15 cellular contexts compared by ENCODE assay signal in genomic region chr10:49281461-49281860, GRCh38. TPM values are rescaled to one million over a fixed set of nuclear protein-coding genes. Genes with fewer than 3 reads are reported as not detected.
DNase-seq lines count a peak whose midpoint lies in the region; ATAC-seq lines count a peak whose summit lies in the region.
"Had no signal": no experiment of that assay in that cellular context is flagged by ENCODE, and none has a peak within 500 bp of the region (broad histone marks: within the 10 kb centered on the region; RNA-seq: fewer than 3 reads in every experiment).

No MANE protein-coding gene starts in this region.

- DNase-seq in activated CD4-positive, alpha-beta T cell treated with anti-CD3 and anti-CD28 coated beads, Interleukin-2, amount 10 ng/mL, durations not matched to agents 7 days and 5 days: no peak
- DNase-seq in activated CD4-positive, alpha-beta T cell treated with anti-CD3 and anti-CD28 coated beads, Interleukin-2, amount 10 ng/mL, durations not matched to agents 24 days and 14 days: no peak
- DNase-seq in Karpas-422 (peak; percentile 62), ecto neural progenitor cell (ENCODE audit: low spot score) (peak; percentile 62), sciatic nerve (ENCODE audit: low spot score) (peak; percentile 35), DMS79 treated with DMSO at 0.1 percent for 48 hours (lab: John Stamatoyannopoulos, UW) (no peak), NCI-H187 treated with DMSO at 0.1 percent for 48 hours (lab: John Stamatoyannopoulos, UW) (no peak)
- DNase-seq: ACHN; central memory CD4-positive, alpha-beta T cell; NCI-H2171; RPMI8226; substantia nigra had no signal

- no peak overlapping the region for H3K9ac ChIP-seq in Karpas-422 (ENCODE audit: low read length)

- H3K9me3 Mint-ChIP-seq in activated CD4-positive, alpha-beta T cell treated with anti-CD3 and anti-CD28 coated beads, Interleukin-2, amount 10 ng/mL, durations not matched to agents 7 days and 5 days: no peaks in the 10 kb centered on the region
- no peaks in the 10 kb centered on the region for H3K9me3 Mint-ChIP-seq in activated CD4-positive, alpha-beta T cell treated with anti-CD3 and anti-CD28 coated beads, Interleukin-2, amount 10 ng/mL, durations not matched to agents 24 days and 14 days
- H3K9me3 Mint-ChIP-seq: activated T-helper 1 cell treated with anti-CD3 and anti-CD28 coated beads, Interleukin-12 subunit alpha, Interleukin-12 subunit beta, Interleukin-2, Interleukin-4 antibody, amounts not matched to agents 30 ng/mL and 10 ng/mL and 1 ng/mL, durations not matched to agents 14 hours and 24 hours and 36 hours had no signal

- no peak overlapping the region for H3K27ac ChIP-seq in Karpas-422 (ENCODE audit: low read length)

- no peaks in the 10 kb centered on the region for H3K36me3 Mint-ChIP-seq in activated CD4-positive, alpha-beta T cell treated with anti-CD3 and anti-CD28 coated beads, Interleukin-2, amount 10 ng/mL, durations not matched to agents 7 days and 5 days (ENCODE audit: low read depth)
- H3K36me3 Mint-ChIP-seq in activated CD4-positive, alpha-beta T cell treated with anti-CD3 and anti-CD28 coated beads, Interleukin-2, amount 10 ng/mL, durations not matched to agents 24 days and 14 days (ENCODE audit: low read depth): no peaks in the 10 kb centered on the region

- no peaks in the 10 kb centered on the region for H4K20me1 ChIP-seq in Karpas-422 (ENCODE audit: insufficient read depth, low read depth, low read length)

- CTCF ChIA-PET in activated CD4-positive, alpha-beta T cell treated with anti-CD3 and anti-CD28 coated beads, Interleukin-2, amount 10 ng/mL, durations not matched to agents 7 days and 5 days (lab: Charles Lee): no interaction called here

- peaks cover 4% of the 10 kb centered on the region for H3K27me3 Mint-ChIP-seq in activated CD4-positive, alpha-beta T cell treated with anti-CD3 and anti-CD28 coated beads, Interleukin-2, amount 10 ng/mL, durations not matched to agents 7 days and 5 days
- H3K27me3 Mint-ChIP-seq in activated CD4-positive, alpha-beta T cell treated with anti-CD3 and anti-CD28 coated beads, Interleukin-2, amount 10 ng/mL, durations not matched to agents 24 days and 14 days: no peaks in the 10 kb centered on the region

- no peaks in the 10 kb centered on the region for H3K4me1 ChIP-seq in Karpas-422 (ENCODE audit: low read length)

- H3K4me1 Mint-ChIP-seq in activated CD4-positive, alpha-beta T cell treated with anti-CD3 and anti-CD28 coated beads, Interleukin-2, amount 10 ng/mL, durations not matched to agents 7 days and 5 days: peaks cover 4% of the 10 kb centered on the region
- peaks cover 4% of the 10 kb centered on the region for H3K4me1 Mint-ChIP-seq in activated CD4-positive, alpha-beta T cell treated with anti-CD3 and anti-CD28 coated beads, Interleukin-2, amount 10 ng/mL, durations not matched to agents 24 days and 14 days

- no peaks in the 10 kb centered on the region; the same call in 1 of the 2 replicates for H3K27me3 ChIP-seq in Karpas-422 (ENCODE audit: low read length)

- H3K4me3 ChIP-seq in Karpas-422 (ENCODE audit: low read length): no peak overlapping the region

- intact Hi-C loops in activated CD4-positive, alpha-beta T cell treated with anti-CD3 and anti-CD28 coated beads, Interleukin-2, amount 10 ng/mL, durations not matched to agents 24 days and 14 days (cut with micrococcal nuclease): no loop called here
- intact Hi-C loops in sciatic nerve (cut with DNase I): no loop called here

- H2AFZ ChIP-seq in Karpas-422 (ENCODE audit: low read length): no peak overlapping the region

- ATAC-seq in sciatic nerve: no peak
- ATAC-seq in GM21423 (IDR thresholded peaks at IDR 0.05; ENCODE audit: unreplicated experiment): no peak

- no peaks in the 10 kb centered on the region for H3K9me3 ChIP-seq in Karpas-422 (ENCODE audit: low read length)

- POLR2A ChIA-PET in activated CD4-positive, alpha-beta T cell treated with anti-CD3 and anti-CD28 coated beads, Interleukin-2, amount 10 ng/mL, durations not matched to agents 7 days and 5 days (lab: Charles Lee): no interaction called here

- no peaks in the 10 kb centered on the region for H3K9me2 ChIP-seq in Karpas-422 (replicated peaks; ENCODE audit: insufficient read depth, low read length)

- H3K36me3 ChIP-seq in Karpas-422 (ENCODE audit: insufficient read depth, low read length): no peaks in the 10 kb centered on the region

- no peak overlapping the region for H3K4me3 Mint-ChIP-seq in activated CD4-positive, alpha-beta T cell treated with anti-CD3 and anti-CD28 coated beads, Interleukin-2, amount 10 ng/mL, durations not matched to agents 7 days and 5 days
- H3K4me3 Mint-ChIP-seq in activated CD4-positive, alpha-beta T cell treated with anti-CD3 and anti-CD28 coated beads, Interleukin-2, amount 10 ng/mL, durations not matched to agents 24 days and 14 days: no peak overlapping the region
- H3K4me3 Mint-ChIP-seq: activated T-helper 1 cell treated with anti-CD3 and anti-CD28 coated beads, Interleukin-12 subunit alpha, Interleukin-12 subunit beta, Interleukin-2, Interleukin-4 antibody, amounts not matched to agents 30 ng/mL and 10 ng/mL and 1 ng/mL, durations not matched to agents 14 hours and 24 hours and 36 hours had no signal

- no peaks in the 10 kb centered on the region for H3K79me2 ChIP-seq in Karpas-422 (ENCODE audit: low read length)

- H3K4me2 ChIP-seq in Karpas-422 (ENCODE audit: low read depth, low read length, poor library complexity, severe bottlenecking): no peak overlapping the region

- peak overlapping the region; percentile 19 for H3K27ac Mint-ChIP-seq in activated CD4-positive, alpha-beta T cell treated with anti-CD3 and anti-CD28 coated beads, Interleukin-2, amount 10 ng/mL, durations not matched to agents 7 days and 5 days
- no peak overlapping the region for H3K27ac Mint-ChIP-seq in activated CD4-positive, alpha-beta T cell treated with anti-CD3 and anti-CD28 coated beads, Interleukin-2, amount 10 ng/mL, durations not matched to agents 24 days and 14 days
- H3K27ac Mint-ChIP-seq: activated T-helper 1 cell treated with anti-CD3 and anti-CD28 coated beads, Interleukin-12 subunit alpha, Interleukin-12 subunit beta, Interleukin-2, Interleukin-4 antibody, amounts not matched to agents 30 ng/mL and 10 ng/mL and 1 ng/mL, durations not matched to agents 14 hours and 24 hours and 36 hours had no signal

RNA-seq across cellular contexts. Expression of gene C10orf71, which starts 17.5 kb away (rescaled TPM):
- not detected for total RNA-seq in activated CD4-positive, alpha-beta T cell treated with anti-CD3 and anti-CD28 coated beads, Interleukin-2, amount 10 ng/mL, durations not matched to agents 7 days and 5 days
- total RNA-seq in activated CD4-positive, alpha-beta T cell treated with anti-CD3 and anti-CD28 coated beads, Interleukin-2, amount 10 ng/mL, durations not matched to agents 24 days and 14 days: not detected in 2 replicates
- not detected in 2 replicates for total RNA-seq in Karpas-422 (2014; rRNA removed; shearing (Covaris generic); ENCODE audit: low replicate concordance)
- 0.18 TPM for total RNA-seq in sciatic nerve
- total RNA-seq: activated T-helper 1 cell treated with anti-CD3 and anti-CD28 coated beads, Interleukin-12 subunit alpha, Interleukin-12 subunit beta, Interleukin-2, Interleukin-4 antibody, amounts not matched to agents 30 ng/mL and 10 ng/mL and 1 ng/mL, durations not matched to agents 14 hours and 24 hours and 36 hours; liver had no signal

Comparison
In these comparisons a context has a peak if more than half of its experiments do, and no peak if none do; other contexts are left out.
1. DNase-seq: peak in Karpas-422 (single experiment), ecto neural progenitor cell (single experiment) and sciatic nerve (single experiment); none in activated CD4-positive, alpha-beta T cell treated with anti-CD3 and anti-CD28 coated beads, Interleukin-2, amount 10 ng/mL, durations not matched to agents 7 days and 5 days (single experiment), activated CD4-positive, alpha-beta T cell treated with anti-CD3 and anti-CD28 coated beads, Interleukin-2, amount 10 ng/mL, durations not matched to agents 24 days and 14 days (single experiment), DMS79 treated with DMSO at 0.1 percent for 48 hours (single experiment) and NCI-H187 treated with DMSO at 0.1 percent for 48 hours (single experiment).